Comparison of ENCODE assay signal across 8 cellular contexts in genomic region chr3:8501388-8502131, GRCh38. TPM values are rescaled to one million over a fixed set of nuclear protein-coding genes. Genes with fewer than 3 reads are reported as not detected.
A peak's percentile ranks its signal among the peaks of the same experiment; 100 is the strongest.
DNase-seq lines count a peak whose midpoint lies in the region; ATAC-seq and TF ChIP-seq lines count a peak whose summit lies in the region.

LMCD1 (plus strand) TSS chr3:8501823; CDS start chr3:8501939, 116 bp downstream.

- no peaks in the 10 kb centered on the region for H3K9me3 Mint-ChIP-seq in natural killer cell treated with Interleukin-12 subunit alpha and Interleukin-12 subunit beta and Interleukin-15 and Interleukin-18, amount 100 ng/mL, for 72 hours

- TF ChIP-seq CTCF in RWPE2 (IDR thresholded peaks at IDR 0.05; ENCODE audit: poor library complexity, severe bottlenecking) = no peak
- peak; percentile 51 for TF ChIP-seq CTCF in fibroblast of the aortic adventitia (IDR thresholded peaks at IDR 0.05; ENCODE audit: insufficient read depth, low read length)

- H3K4me3 Mint-ChIP-seq in natural killer cell treated with Interleukin-12 subunit alpha and Interleukin-12 subunit beta and Interleukin-15 and Interleukin-18, amount 100 ng/mL, for 72 hours = peak within 1 kb of the TSS; percentile 79

- H3K4me1 Mint-ChIP-seq in natural killer cell treated with Interleukin-12 subunit alpha and Interleukin-12 subunit beta and Interleukin-15 and Interleukin-18, amount 100 ng/mL, for 72 hours (ENCODE audit: low read depth in 2 of 2) = peaks cover 0 to 8% of the 10 kb centered on the region in 2 donors

- H3K36me3 Mint-ChIP-seq in natural killer cell treated with Interleukin-12 subunit alpha and Interleukin-12 subunit beta and Interleukin-15 and Interleukin-18, amount 100 ng/mL, for 72 hours = no peaks in the 10 kb centered on the region

- no peaks in the 10 kb centered on the region for H3K36me3 ChIP-seq in RWPE2 (ENCODE audit: low read depth)

- ATAC-seq in GM21528 (IDR thresholded peaks at IDR 0.05; ENCODE audit: low FRiP score, unreplicated experiment) = peak; percentile 94
- ATAC-seq in RWPE2 (ENCODE audit: low read depth) = peak; percentile 95
- peak; percentile 98 to 99 for ATAC-seq in natural killer cell treated with Interleukin-12 subunit alpha and Interleukin-12 subunit beta and Interleukin-15 and Interleukin-18, amount 100 ng/mL, for 72 hours

- peak within 1 kb of the TSS; percentile 35 for H3K4me3 ChIP-seq in RWPE2 (ENCODE audit: severe bottlenecking)
- peak within 1 kb of the TSS; percentile 69 for H3K4me3 ChIP-seq in fibroblast of the aortic adventitia (ENCODE audit: low read depth, low read length)

- H3K27me3 Mint-ChIP-seq in natural killer cell treated with Interleukin-12 subunit alpha and Interleukin-12 subunit beta and Interleukin-15 and Interleukin-18, amount 100 ng/mL, for 72 hours = peaks cover 0 to 3% of the 10 kb centered on the region in 2 donors

- no peaks in the 10 kb centered on the region for H3K9me3 ChIP-seq in RWPE2 (ENCODE audit: severe bottlenecking)

- H3K4me1 ChIP-seq in RWPE2 (ENCODE audit: insufficient read depth, poor library complexity, severe bottlenecking) = peaks cover 22% of the 10 kb centered on the region

- no peaks in the 10 kb centered on the region for H3K27me3 ChIP-seq in RWPE2 (ENCODE audit: insufficient read depth, poor library complexity, severe bottlenecking)

- peak within 1 kb of the TSS in 1 of 2 donors; percentile 48 for H3K27ac Mint-ChIP-seq in natural killer cell treated with Interleukin-12 subunit alpha and Interleukin-12 subunit beta and Interleukin-15 and Interleukin-18, amount 100 ng/mL, for 72 hours

- DNase-seq in DMS 273 treated with DMSO at 0.1 percent for 48 hours (lab: John Stamatoyannopoulos, UW) = peak; percentile 75
- peak; percentile 99 for DNase-seq in HuH-7 (ENCODE audit: low spot score)
- peak; percentile 93 for DNase-seq in RWPE2 (ENCODE audit: low spot score)
- peak; percentile 45 for DNase-seq in activated gamma-delta T cell treated with Interleukin-2 at 50 U/mL for 16 hours
- peak; percentile 94 for DNase-seq in fibroblast of the aortic adventitia (ENCODE audit: low read depth)
- peak; percentile 89 for DNase-seq in natural killer cell treated with Interleukin-12 subunit alpha and Interleukin-12 subunit beta and Interleukin-15 and Interleukin-18, amount 100 ng/mL, for 72 hours (ENCODE audit: low spot score)
- DNase-seq in stimulated activated naive CD4-positive, alpha-beta T cell treated with Interleukin-2 at 50 U/mL for 16 hours (lab: John Stamatoyannopoulos, UW) = peak; percentile 79

- H3K27ac ChIP-seq in RWPE2 (ENCODE audit: poor library complexity, severe bottlenecking) = peak within 1 kb of the TSS; percentile 58

RNA-seq across cellular contexts. Expression of gene LMCD1, which starts in this region (rescaled TPM):
- total RNA-seq in fibroblast of the aortic adventitia (ENCODE audit: low replicate concordance) = 22.4 and 30.3 TPM in 2 replicates
- 1 to 10 TPM in 1 of 2 donors, not detected in 1; 1.0 TPM for total RNA-seq in natural killer cell treated with Interleukin-12 subunit alpha and Interleukin-12 subunit beta and Interleukin-15 and Interleukin-18, amount 100 ng/mL, for 72 hours

Comparison
In these comparisons a context has a peak if more than half of its experiments do, and no peak if none do; other contexts are left out.
1. Peak in every context shown above with its lines: DNase-seq, ATAC-seq, H3K4me3 ChIP-seq and H3K27ac ChIP-seq.
2. RNA of gene LMCD1 (total RNA-seq): 22.4 to 30.3 TPM in fibroblast of the aortic adventitia; 1.0 TPM in natural killer cell treated with Interleukin-12 subunit alpha and Interleukin-12 subunit beta and Interleukin-15 and Interleukin-18, amount 100 ng/mL, for 72 hours; every median in the first group is over 10 times any median in the second.
3. DNase-seq: peak in every context shown above with its lines; median percentile 99 in HuH-7; 94 in fibroblast of the aortic adventitia; 93 in RWPE2; 89 in natural killer cell treated with Interleukin-12 subunit alpha and Interleukin-12 subunit beta and Interleukin-15 and Interleukin-18, amount 100 ng/mL, for 72 hours; 79 in stimulated activated naive CD4-positive, alpha-beta T cell treated with Interleukin-2 at 50 U/mL for 16 hours; 75 in DMS 273 treated with DMSO at 0.1 percent for 48 hours; 45 in activated gamma-delta T cell treated with Interleukin-2 at 50 U/mL for 16 hours.